In genomic region chr17:33750943-33751701, GRCh38 we compare ENCODE assay signal across 8 cellular contexts.
A peak's percentile ranks its signal among the peaks of the same experiment; 100 is the strongest.
DNase-seq lines count a peak whose midpoint lies in the region; ATAC-seq and TF ChIP-seq lines count a peak whose summit lies in the region.

No MANE protein-coding gene starts in this region.

- H3K27ac ChIP-seq in GM23248, result no peak overlapping the region

- no peak overlapping the region for H3K27ac Mint-ChIP-seq in natural killer cell treated with Interleukin-12 subunit alpha and Interleukin-12 subunit beta and Interleukin-15 and Interleukin-18, amount 100 ng/mL, for 72 hours

- peak overlapping the region; percentile 25 for H3K4me3 Mint-ChIP-seq in natural killer cell treated with Interleukin-12 subunit alpha and Interleukin-12 subunit beta and Interleukin-15 and Interleukin-18, amount 100 ng/mL, for 72 hours

- H3K27me3 ChIP-seq in GM23248 (replicated peaks; ENCODE audit: insufficient read depth), result peaks cover 10% of the 10 kb centered on the region; the same call in 1 of the 2 replicates

- ATAC-seq in natural killer cell treated with Interleukin-12 subunit alpha and Interleukin-12 subunit beta and Interleukin-15 and Interleukin-18, amount 100 ng/mL, for 72 hours, result peak; percentile 46 to 63
- ATAC-seq in GM21423 (IDR thresholded peaks at IDR 0.05; ENCODE audit: unreplicated experiment), result no peak

- peaks cover 32 to 63% of the 10 kb centered on the region in 2 donors for H3K27me3 Mint-ChIP-seq in natural killer cell treated with Interleukin-12 subunit alpha and Interleukin-12 subunit beta and Interleukin-15 and Interleukin-18, amount 100 ng/mL, for 72 hours

- peak overlapping the region; percentile 75 for H2AFZ ChIP-seq in GM23248

- no peaks in the 10 kb centered on the region for H3K36me3 ChIP-seq in GM23248 (ENCODE audit: low read depth)

- H3K79me2 ChIP-seq in GM23248 (ENCODE audit: insufficient read depth), result no peaks in the 10 kb centered on the region

- H4K20me1 ChIP-seq in GM23248 (ENCODE audit: insufficient read depth), result no peaks in the 10 kb centered on the region

- peaks cover 3 to 7% of the 10 kb centered on the region in 2 donors for H3K4me1 Mint-ChIP-seq in natural killer cell treated with Interleukin-12 subunit alpha and Interleukin-12 subunit beta and Interleukin-15 and Interleukin-18, amount 100 ng/mL, for 72 hours (ENCODE audit: low read depth in 2 of 2)

- H3K9me2 ChIP-seq in GM23248 (ENCODE audit: insufficient read depth), result no peaks in the 10 kb centered on the region

- no peaks in the 10 kb centered on the region for H3K36me3 Mint-ChIP-seq in natural killer cell treated with Interleukin-12 subunit alpha and Interleukin-12 subunit beta and Interleukin-15 and Interleukin-18, amount 100 ng/mL, for 72 hours

- no peaks in the 10 kb centered on the region for H3K4me1 ChIP-seq in GM23248 (ENCODE audit: insufficient read depth)

- DNase-seq in AML-193 (lab: John Stamatoyannopoulos, UW) (peak; percentile 51 to 53), GM23248 (peak; percentile 81), NOMO-1 treated with dmso at 0.1 percent for 144 hours (lab: John Stamatoyannopoulos, UW; ENCODE audit: unreplicated experiment) (peak; percentile 1), fibroblast of mammary gland (ENCODE audit: low read depth) (peak; percentile 55)
- peak; percentile 70 to 74 for DNase-seq in activated T-cell treated with anti-CD3 and anti-CD28 coated beads, Interleukin-2, amount 50 U/mL, for 48 hours
- no peak for DNase-seq in natural killer cell treated with Interleukin-12 subunit alpha and Interleukin-12 subunit beta and Interleukin-15 and Interleukin-18, amount 100 ng/mL, for 72 hours (ENCODE audit: low spot score)
- DNase-seq in stimulated activated naive CD4-positive, alpha-beta T cell (lab: John Stamatoyannopoulos, UW), result peak; percentile 13 to 63 (median 22)

- H3K4me3 ChIP-seq in GM23248 (peak overlapping the region; percentile 58), fibroblast of mammary gland (ENCODE audit: control insufficient read depth, low read depth, low read length) (no peak overlapping the region)

- in situ Hi-C loops in GM23248 (cut with MboI), result no loop called here

- H3K4me2 ChIP-seq in GM23248 (ENCODE audit: unreplicated experiment), result peak overlapping the region; percentile 78

- H3F3A ChIP-seq in GM23248 (ENCODE audit: insufficient read depth), result no peaks in the 10 kb centered on the region

- WGBS in GM23248 (ENCODE audit: low coverage in 1 of 2, low lambda C conversion rate in 2 of 2, missing lambda C conversion rate in 2 of 2), 2 experiments, result 1% methylated on average over 13 of the region's 13 CpGs

- TF ChIP-seq CTCF in fibroblast of mammary gland (conservative IDR thresholded peaks at IDR 0.05; ENCODE audit: control insufficient read depth, insufficient read depth, low read depth, low read length), result peak; percentile 89

- H3K9ac ChIP-seq in GM23248, result peak overlapping the region; percentile 14; the same call in 1 of the 2 replicates

- H3K9me3 Mint-ChIP-seq in natural killer cell treated with Interleukin-12 subunit alpha and Interleukin-12 subunit beta and Interleukin-15 and Interleukin-18, amount 100 ng/mL, for 72 hours, result no peaks in the 10 kb centered on the region

- H3K9me3 ChIP-seq in GM23248 (ENCODE audit: low read depth), result no peaks in the 10 kb centered on the region
